20 cellular contexts compared by ENCODE assay signal in the genomic region with DNA sequence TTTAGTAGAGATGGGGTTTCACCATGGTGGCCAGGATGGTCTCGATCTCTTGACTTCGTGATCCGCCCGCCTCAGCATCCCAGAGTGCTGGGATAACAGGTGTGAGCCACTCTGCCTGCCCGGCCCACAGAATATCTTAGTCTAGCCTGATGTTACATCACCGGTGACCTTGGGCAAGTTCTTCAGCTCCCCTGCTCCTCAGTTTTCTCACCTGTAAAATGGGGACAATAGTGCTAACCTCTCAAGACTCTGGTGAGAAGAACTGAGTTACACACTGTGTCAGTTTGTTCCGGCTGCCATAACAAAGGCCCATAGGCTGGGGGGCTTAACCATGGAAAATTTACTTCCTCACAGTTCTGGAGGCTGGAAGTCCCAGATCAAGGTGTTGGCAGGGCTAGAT. TPM values are rescaled to one million over a fixed set of nuclear protein-coding genes. Genes with fewer than 3 reads are reported as not detected.
DNase-seq lines count a peak whose midpoint lies in the region; ATAC-seq, FAIRE-seq and TF ChIP-seq lines count a peak whose summit lies in the region.
"Had no signal": no experiment of that assay in that cellular context is flagged by ENCODE, and none has a peak within 500 bp of the region (broad histone marks: within the 10 kb centered on the region; RNA-seq: fewer than 3 reads in every experiment).

No MANE protein-coding gene starts in this region.

- TF ChIP-seq CTCF in K562 (IDR thresholded peaks at IDR 0.05 in 2 of 3, conservative IDR thresholded peaks at IDR 0.05 in 1 of 3; ENCODE audit: insufficient read depth in 2 of 3, low read depth in 1 of 3, low read length in 3 of 3): no peak

- 0 out of 2 replicates have a peak, but pooled peaks cover 1% of the 10 kb centered on the region for H3K9me3 ChIP-seq in K562 (replicated peaks; ENCODE audit: control insufficient read depth, insufficient read depth, low read depth, low read length)
- H3K9me3 ChIP-seq: BLaER1 treated with 17β-estradiol and CSF1 and Interleukin-3, amounts not matched to agents 10 nM and 100 nM; Caco-2 had no signal

- H3K27me3 ChIP-seq in K562 (ENCODE audit: control insufficient read depth in 2 of 2, insufficient read depth in 2 of 2, low read length in 2 of 2): no peaks in the 10 kb centered on the region
- H3K27me3 ChIP-seq: BLaER1 treated with 17β-estradiol and CSF1 and Interleukin-3, amounts not matched to agents 10 nM and 100 nM had no signal

- H2AFZ ChIP-seq in K562 (ENCODE audit: low read depth, low read length): no peak overlapping the region

- 67% methylated on average over 7 of the region's 7 CpGs for WGBS in K562 (ENCODE audit: insufficient coverage, low coverage, missing lambda C conversion rate)

- no peaks in the 10 kb centered on the region for H3K9me1 ChIP-seq in K562 (ENCODE audit: control insufficient read depth, insufficient read depth, low read length)

- no peak for TF ChIP-seq EP300 in K562 (IDR thresholded peaks at IDR 0.05; ENCODE audit: low read length)

- H3K36me3 Mint-ChIP-seq in activated CD4-positive, alpha-beta T cell treated with anti-CD3 and anti-CD28 coated beads, Interleukin-2, amount 10 ng/mL, durations not matched to agents 24 days and 14 days (ENCODE audit: low read depth): no peaks in the 10 kb centered on the region
- no peaks in the 10 kb centered on the region for H3K36me3 Mint-ChIP-seq in activated CD4-positive, alpha-beta T cell treated with anti-CD3 and anti-CD28 coated beads, Interleukin-2, amount 10 ng/mL, durations not matched to agents 7 days and 5 days (ENCODE audit: low read depth)
- H3K36me3 Mint-ChIP-seq: CD8-positive, alpha-beta T cell had no signal

- CTCF ChIA-PET in activated CD4-positive, alpha-beta T cell treated with anti-CD3 and anti-CD28 coated beads, Interleukin-2, amount 10 ng/mL, durations not matched to agents 7 days and 5 days (lab: Charles Lee): no interaction called here
- CTCF ChIA-PET in K562 (lab: Yijun Ruan, JAX; ENCODE audit: low intra/inter-chr PET ratio): no interaction called here

- H3K27me3 Mint-ChIP-seq in activated CD4-positive, alpha-beta T cell treated with anti-CD3 and anti-CD28 coated beads, Interleukin-2, amount 10 ng/mL, durations not matched to agents 24 days and 14 days: peaks cover 6% of the 10 kb centered on the region
- no peaks in the 10 kb centered on the region for H3K27me3 Mint-ChIP-seq in activated CD4-positive, alpha-beta T cell treated with anti-CD3 and anti-CD28 coated beads, Interleukin-2, amount 10 ng/mL, durations not matched to agents 7 days and 5 days
- H3K27me3 Mint-ChIP-seq: CD4-positive, alpha-beta T cell had no signal

- DNase-seq in activated CD4-positive, alpha-beta T cell treated with anti-CD3 and anti-CD28 coated beads, Interleukin-2, amount 10 ng/mL, durations not matched to agents 24 days and 14 days: no peak
- DNase-seq in activated CD4-positive, alpha-beta T cell treated with anti-CD3 and anti-CD28 coated beads, Interleukin-2, amount 10 ng/mL, durations not matched to agents 7 days and 5 days: no peak
- DNase-seq in K562 (ENCODE audit: extremely low read depth in 1 of 4, low spot score in 3 of 4): no peak
- DNase-seq: AML-193; Caco-2; Calu3; CD4-positive, alpha-beta T cell; CD8-positive, alpha-beta T cell; DMS79 treated with DMSO at 0.1 percent for 48 hours; GF-D8 had no signal

- intact Hi-C loops in activated CD4-positive, alpha-beta T cell treated with anti-CD3 and anti-CD28 coated beads, Interleukin-2, amount 10 ng/mL, durations not matched to agents 24 days and 14 days (cut with micrococcal nuclease): no loop called here
- intact Hi-C loops in K562 (cut with micrococcal nuclease): no loop called here

- H3K9ac ChIP-seq in K562 (ENCODE audit: insufficient read depth in 1 of 2, low read depth in 2 of 2, low read length in 2 of 2): no peak overlapping the region
- H3K9ac ChIP-seq: BLaER1 treated with 17β-estradiol and CSF1 and Interleukin-3, amounts not matched to agents 10 nM and 100 nM had no signal

- in situ Hi-C loops in K562 (cut with MboI): loop anchor here (25.0 kb wide), 1 partner anchor 225 kb away; the partner anchor contains the start of gene PRXL2C

- H4K20me1 ChIP-seq in K562 (replicated peaks; ENCODE audit: control insufficient read depth, insufficient read depth, low read length): no peaks in the 10 kb centered on the region
- H4K20me1 ChIP-seq: BLaER1 treated with 17β-estradiol and CSF1 and Interleukin-3, amounts not matched to agents 10 nM and 100 nM had no signal

- POLR2A ChIA-PET in activated CD4-positive, alpha-beta T cell treated with anti-CD3 and anti-CD28 coated beads, Interleukin-2, amount 10 ng/mL, durations not matched to agents 7 days and 5 days (lab: Charles Lee): no interaction called here
- POLR2A ChIA-PET in K562 (lab: Yijun Ruan, JAX): no interaction called here

- no peak overlapping the region for H3K27ac ChIP-seq in K562 (ENCODE audit: extremely low read depth, low read depth, low read length)
- H3K27ac ChIP-seq: 22Rv1; A549; BLaER1 treated with 17β-estradiol and CSF1 and Interleukin-3, amounts not matched to agents 10 nM and 100 nM; C4-2B had no signal

- no peak for FAIRE-seq in K562 (lab: Jason Lieb, UNC)
- FAIRE-seq: A549, D721Med, G401.6, GM12891, GM19239 had no signal

- BruUV-seq in K562 (replicated peaks; lab: Mats Ljungman, UMichigan): no TSS peak

- H3K4me3 Mint-ChIP-seq in activated CD4-positive, alpha-beta T cell treated with anti-CD3 and anti-CD28 coated beads, Interleukin-2, amount 10 ng/mL, durations not matched to agents 24 days and 14 days: no peak overlapping the region
- H3K4me3 Mint-ChIP-seq in activated CD4-positive, alpha-beta T cell treated with anti-CD3 and anti-CD28 coated beads, Interleukin-2, amount 10 ng/mL, durations not matched to agents 7 days and 5 days: no peak overlapping the region
- H3K4me3 Mint-ChIP-seq: B cell; CD4-positive, alpha-beta T cell; CD8-positive, alpha-beta T cell had no signal

- no peaks in the 10 kb centered on the region for H3K36me3 ChIP-seq in K562 (ENCODE audit: control insufficient read depth, insufficient read depth, low read length)
- H3K36me3 ChIP-seq: BLaER1 treated with 17β-estradiol and CSF1 and Interleukin-3, amounts not matched to agents 10 nM and 100 nM had no signal

- no peak for TF ChIP-seq RAD21 in K562 (CRISPR knock-in tag; conservative IDR thresholded peaks at IDR 0.05 in 1 of 2, IDR thresholded peaks at IDR 0.05 in 1 of 2)

- H3K27ac Mint-ChIP-seq in activated CD4-positive, alpha-beta T cell treated with anti-CD3 and anti-CD28 coated beads, Interleukin-2, amount 10 ng/mL, durations not matched to agents 24 days and 14 days: peak overlapping the region; percentile 29
- no peak overlapping the region for H3K27ac Mint-ChIP-seq in activated CD4-positive, alpha-beta T cell treated with anti-CD3 and anti-CD28 coated beads, Interleukin-2, amount 10 ng/mL, durations not matched to agents 7 days and 5 days
- H3K27ac Mint-ChIP-seq: B cell; CD4-positive, alpha-beta T cell; CD8-positive, alpha-beta T cell had no signal

- no peaks in the 10 kb centered on the region for H3K79me2 ChIP-seq in K562 (ENCODE audit: control insufficient read depth, insufficient read depth, low read length)

- H3K4me3 ChIP-seq in K562: no peak overlapping the region
- H3K4me3 ChIP-seq: A549; BLaER1 treated with 17β-estradiol and CSF1 and Interleukin-3, amounts not matched to agents 10 nM and 100 nM had no signal

- H3K9me3 Mint-ChIP-seq in activated CD4-positive, alpha-beta T cell treated with anti-CD3 and anti-CD28 coated beads, Interleukin-2, amount 10 ng/mL, durations not matched to agents 24 days and 14 days: no peaks in the 10 kb centered on the region
- H3K9me3 Mint-ChIP-seq in activated CD4-positive, alpha-beta T cell treated with anti-CD3 and anti-CD28 coated beads, Interleukin-2, amount 10 ng/mL, durations not matched to agents 7 days and 5 days: no peaks in the 10 kb centered on the region
- H3K9me3 Mint-ChIP-seq: CD4-positive, alpha-beta T cell; CD8-positive, alpha-beta T cell had no signal

- no peaks in the 10 kb centered on the region for H3K4me1 Mint-ChIP-seq in activated CD4-positive, alpha-beta T cell treated with anti-CD3 and anti-CD28 coated beads, Interleukin-2, amount 10 ng/mL, durations not matched to agents 24 days and 14 days
- H3K4me1 Mint-ChIP-seq in activated CD4-positive, alpha-beta T cell treated with anti-CD3 and anti-CD28 coated beads, Interleukin-2, amount 10 ng/mL, durations not matched to agents 7 days and 5 days: no peaks in the 10 kb centered on the region
- H3K4me1 Mint-ChIP-seq: B cell had no signal

- ATAC-seq in K562: no peak
- no peak for ATAC-seq in HG03439 (IDR thresholded peaks at IDR 0.05; ENCODE audit: unreplicated experiment)
- ATAC-seq: A549; CD8-positive, alpha-beta T cell had no signal

- no peak overlapping the region for H3K4me2 ChIP-seq in K562 (ENCODE audit: insufficient read depth, low read length)
- H3K4me2 ChIP-seq: A549; BLaER1 treated with 17β-estradiol and CSF1 and Interleukin-3, amounts not matched to agents 10 nM and 100 nM had no signal

- no peak for TF ChIP-seq POLR2A in K562 (conservative IDR thresholded peaks at IDR 0.05)

- no peaks in the 10 kb centered on the region; a peak in 1 of 5 replicates for H3K4me1 ChIP-seq in K562 (replicated peaks in 1 of 2; ENCODE audit: control insufficient read depth in 2 of 2, insufficient read depth in 2 of 2, low read length in 2 of 2)
- H3K4me1 ChIP-seq: A549; BLaER1 treated with 17β-estradiol and CSF1 and Interleukin-3, amounts not matched to agents 10 nM and 100 nM; Caco-2 had no signal

RNA-seq across cellular contexts. Expression of gene HABP4, which starts 12.5 kb away (rescaled TPM):
- 8.8 and 9.1 TPM in 2 replicates for total RNA-seq in activated CD4-positive, alpha-beta T cell treated with anti-CD3 and anti-CD28 coated beads, Interleukin-2, amount 10 ng/mL, durations not matched to agents 24 days and 14 days
- total RNA-seq in activated CD4-positive, alpha-beta T cell treated with anti-CD3 and anti-CD28 coated beads, Interleukin-2, amount 10 ng/mL, durations not matched to agents 7 days and 5 days: 1 to 10 TPM; 5.0 to 6.1 TPM
- total RNA-seq in K562 (2011; cell fraction: chromatin; rRNA removed; ENCODE audit: low replicate concordance): 0.81 and 2.5 TPM in 2 replicates
- total RNA-seq in K562 (2011; cell fraction: nucleolus; rRNA removed): 0.66 and 0.83 TPM in 2 replicates
- total RNA-seq in K562 (2011; cell fraction: nucleoplasm; rRNA removed): 1.8 and 2.4 TPM in 2 replicates
- total RNA-seq in K562 (2014; rRNA removed) (1.9 and 2.0 TPM in 2 replicates), K562 (2014; rRNA removed; fragmentation: Illumina TruSeq; extraction: Trizol) (1.8 and 2.0 TPM in 2 replicates), K562 (2015; rRNA removed; fragmentation: Illumina TruSeq; extraction: Trizol) (1.3 and 1.9 TPM in 2 replicates), K562 (2021) (1.9 and 2.1 TPM in 2 replicates)
- polyA plus RNA-seq in K562 (2011; rRNA removed) (1.4 and 2.2 TPM in 2 replicates), K562 (2014; fragmentation: Illumina TruSeq; extraction: Trizol) (1.1 and 2.0 TPM in 2 replicates), K562 (2014; fragmentation: Nextera tagmentation; extraction: Ambion mirVana) (under 1 TPM; 0.38 to 0.52 TPM), K562 (2014; rRNA removed) (2.4 and 3.4 TPM in 2 replicates)
- polyA plus RNA-seq in K562 (2011; cell fraction: cytosol; rRNA removed): 0.42 and 1.8 TPM in 2 replicates
- polyA plus RNA-seq in K562 (2011; cell fraction: nucleus; rRNA removed): 0.85 and 1.7 TPM in 2 replicates
- polyA plus RNA-seq in K562 (2012): 3.0 and 3.6 TPM in 2 replicates
- 0.70 and 1.3 TPM in 2 replicates for polyA minus RNA-seq in K562 (2011; rRNA and poly(A)+ RNA removed)
- 0.29 and 0.73 TPM in 2 replicates for polyA minus RNA-seq in K562 (2011; cell fraction: cytosol; rRNA and poly(A)+ RNA removed)
- polyA minus RNA-seq in K562 (2011; cell fraction: nucleus; rRNA and poly(A)+ RNA removed): 0.13 and 0.56 TPM in 2 replicates

RNA-seq across cellular contexts. Expression of gene ZNF367, which starts 19.3 kb away (rescaled TPM):
- 21.7 and 22.1 TPM in 2 replicates for total RNA-seq in activated CD4-positive, alpha-beta T cell treated with anti-CD3 and anti-CD28 coated beads, Interleukin-2, amount 10 ng/mL, durations not matched to agents 24 days and 14 days
- 10 to 100 TPM; 32.3 to 32.5 TPM for total RNA-seq in activated CD4-positive, alpha-beta T cell treated with anti-CD3 and anti-CD28 coated beads, Interleukin-2, amount 10 ng/mL, durations not matched to agents 7 days and 5 days
- 5.9 and 11.7 TPM in 2 replicates for total RNA-seq in K562 (2011; cell fraction: chromatin; rRNA removed; ENCODE audit: low replicate concordance)
- 5.3 and 6.2 TPM in 2 replicates for total RNA-seq in K562 (2011; cell fraction: nucleolus; rRNA removed)
- total RNA-seq in K562 (2011; cell fraction: nucleoplasm; rRNA removed): 7.2 and 10.0 TPM in 2 replicates
- total RNA-seq in K562 (2014; rRNA removed) (12.4 and 13.2 TPM in 2 replicates), K562 (2014; rRNA removed; fragmentation: Illumina TruSeq; extraction: Trizol) (11.8 and 13.2 TPM in 2 replicates), K562 (2015; rRNA removed; fragmentation: Illumina TruSeq; extraction: Trizol) (12.6 and 14.4 TPM in 2 replicates), K562 (2021) (13.1 and 13.2 TPM in 2 replicates)
- polyA plus RNA-seq in K562 (2011; rRNA removed) (7.3 and 9.1 TPM in 2 replicates), K562 (2014; fragmentation: Illumina TruSeq; extraction: Trizol) (9.4 and 10.0 TPM in 2 replicates), K562 (2014; fragmentation: Nextera tagmentation; extraction: Ambion mirVana) (1 to 10 TPM; 2.7 TPM), K562 (2014; rRNA removed) (9.9 and 10.8 TPM in 2 replicates)
- polyA plus RNA-seq in K562 (2011; cell fraction: cytosol; rRNA removed): 3.0 and 3.3 TPM in 2 replicates
- polyA plus RNA-seq in K562 (2011; cell fraction: nucleus; rRNA removed): 6.6 and 7.8 TPM in 2 replicates
- polyA plus RNA-seq in K562 (2012): 6.5 and 7.2 TPM in 2 replicates
- polyA minus RNA-seq in K562 (2011; rRNA and poly(A)+ RNA removed): 5.4 and 6.1 TPM in 2 replicates
- 3.6 TPM in 2 replicates for polyA minus RNA-seq in K562 (2011; cell fraction: cytosol; rRNA and poly(A)+ RNA removed)
- polyA minus RNA-seq in K562 (2011; cell fraction: nucleus; rRNA and poly(A)+ RNA removed): 6.5 and 6.6 TPM in 2 replicates

RNA-seq across cellular contexts. Expression of gene SLC35D2, which starts 53.9 kb away (rescaled TPM):
- 5.2 and 6.1 TPM in 2 replicates for total RNA-seq in activated CD4-positive, alpha-beta T cell treated with anti-CD3 and anti-CD28 coated beads, Interleukin-2, amount 10 ng/mL, durations not matched to agents 24 days and 14 days
- 10 to 100 TPM in 1 of 2 experiments, 1 to 10 TPM in 1; 8.5 to 11.0 TPM for total RNA-seq in activated CD4-positive, alpha-beta T cell treated with anti-CD3 and anti-CD28 coated beads, Interleukin-2, amount 10 ng/mL, durations not matched to agents 7 days and 5 days
- total RNA-seq in K562 (2011; cell fraction: chromatin; rRNA removed; ENCODE audit: low replicate concordance): 10.4 and 12.2 TPM in 2 replicates
- total RNA-seq in K562 (2011; cell fraction: nucleolus; rRNA removed): 7.6 and 8.5 TPM in 2 replicates
- 13.0 and 19.7 TPM in 2 replicates for total RNA-seq in K562 (2011; cell fraction: nucleoplasm; rRNA removed)
- total RNA-seq in K562 (2014; rRNA removed): 7.9 and 8.0 TPM in 2 replicates
- 11.8 and 13.9 TPM in 2 replicates for total RNA-seq in K562 (2014; rRNA removed; fragmentation: Illumina TruSeq; extraction: Trizol)
- total RNA-seq in K562 (2015; rRNA removed; fragmentation: Illumina TruSeq; extraction: Trizol): 12.9 and 13.2 TPM in 2 replicates
- total RNA-seq in K562 (2021): 10.6 and 11.7 TPM in 2 replicates
- polyA plus RNA-seq in K562 (2011; rRNA removed): 11.2 and 14.9 TPM in 2 replicates
- polyA plus RNA-seq in K562 (2011; cell fraction: cytosol; rRNA removed): 8.2 and 13.3 TPM in 2 replicates
- 8.4 and 9.7 TPM in 2 replicates for polyA plus RNA-seq in K562 (2011; cell fraction: nucleus; rRNA removed)
- polyA plus RNA-seq in K562 (2012): 14.5 and 32.7 TPM in 2 replicates
- polyA plus RNA-seq in K562 (2014; fragmentation: Illumina TruSeq; extraction: Trizol): 12.1 and 12.7 TPM in 2 replicates
- polyA plus RNA-seq in K562 (2014; fragmentation: Nextera tagmentation; extraction: Ambion mirVana): 1 to 10 TPM; 2.9 to 3.2 TPM
- 9.0 and 14.1 TPM in 2 replicates for polyA plus RNA-seq in K562 (2014; rRNA removed)
- polyA minus RNA-seq in K562 (2011; rRNA and poly(A)+ RNA removed): 8.9 and 9.0 TPM in 2 replicates
- 5.2 and 5.9 TPM in 2 replicates for polyA minus RNA-seq in K562 (2011; cell fraction: cytosol; rRNA and poly(A)+ RNA removed)
- polyA minus RNA-seq in K562 (2011; cell fraction: nucleus; rRNA and poly(A)+ RNA removed): 2.2 and 4.7 TPM in 2 replicates
